In genomic region chr14:77580477-77580876, GRCh38 we compare ENCODE assay signal across 1 cellular context.
TF ChIP-seq lines count a peak whose summit lies in the region.

No MANE protein-coding gene starts in this region.

TF ChIP-seq in SK-N-SH treated with all-trans-retinoic acid at 6 μM for 48 hours, 23 proteins besides CTCF, POLR2A, EP300 and RAD21 (continued from another document):
- TF ChIP-seq TSHZ2 (CRISPR knock-in tag; IDR thresholded peaks at IDR 0.05) (no peak), ZNF8 (CRISPR knock-in tag; IDR thresholded peaks at IDR 0.05) (no peak), RARB (CRISPR knock-in tag; IDR thresholded peaks at IDR 0.05) (no peak), ZNF70 (CRISPR knock-in tag; IDR thresholded peaks at IDR 0.05) (no peak), ZNF565 (CRISPR knock-in tag; conservative IDR thresholded peaks at IDR 0.05; ENCODE audit: low read depth) (no peak)
